32 cellular contexts compared by ENCODE assay signal in the genomic region with DNA sequence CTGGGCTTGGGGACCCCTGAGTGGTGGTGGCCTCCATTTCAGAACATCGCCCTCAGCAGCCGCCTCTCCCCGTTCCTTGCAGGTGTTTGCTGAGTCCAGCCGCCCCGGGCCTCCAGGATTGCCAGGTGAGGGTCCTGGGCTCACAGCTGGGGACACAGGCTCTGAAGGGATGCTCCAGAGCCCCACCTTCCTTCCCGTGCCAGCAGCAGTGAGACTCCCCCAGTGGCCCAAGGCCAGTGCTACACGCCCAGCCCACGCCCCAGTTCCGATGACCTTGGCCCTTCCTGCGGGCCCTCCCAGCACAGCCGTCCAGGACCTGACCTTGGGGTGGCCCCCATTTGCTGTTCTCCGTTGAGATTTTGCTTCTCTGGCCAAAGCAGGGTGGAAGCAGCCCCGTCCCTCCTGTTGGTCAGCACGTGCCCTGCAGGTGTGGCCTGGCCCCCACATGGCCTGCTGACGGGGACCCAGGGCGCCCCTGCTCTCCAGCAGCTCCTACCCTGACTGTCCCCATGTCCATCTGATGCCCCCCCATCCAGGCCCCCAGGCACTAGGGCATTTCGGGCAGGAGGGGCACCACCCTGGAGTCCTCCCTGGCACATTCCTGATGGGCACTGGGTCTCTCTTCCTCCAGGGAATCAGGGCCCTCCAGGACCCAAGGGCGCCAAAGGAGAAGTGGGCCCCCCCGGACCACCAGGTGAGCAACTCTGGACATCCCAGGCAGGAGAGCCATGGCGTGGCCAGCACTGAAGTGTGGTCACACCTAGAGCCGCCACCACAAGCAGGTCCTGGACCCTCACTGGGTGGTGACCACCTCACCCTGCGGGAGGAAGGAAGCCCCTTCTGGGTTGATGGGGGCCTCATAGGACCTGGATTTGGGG. TPM values are rescaled to one million over a fixed set of nuclear protein-coding genes. Genes with fewer than 3 reads are reported as not detected.
DNase-seq lines count a peak whose midpoint lies in the region; ATAC-seq, FAIRE-seq and TF ChIP-seq lines count a peak whose summit lies in the region.
"Had no signal": no experiment of that assay in that cellular context is flagged by ENCODE, and none has a peak within 500 bp of the region (broad histone marks: within the 10 kb centered on the region; RNA-seq: fewer than 3 reads in every experiment).

No MANE protein-coding gene starts in this region.

- ATAC-seq in GM23338 = peak; percentile 9; the same call in 1 of the 3 replicates
- no peak for ATAC-seq in Right ventricle myocardium superior (ENCODE audit: poor library complexity)
- ATAC-seq in HepG2 = peak; percentile 31
- ATAC-seq in GM18909 (IDR thresholded peaks at IDR 0.05; ENCODE audit: poor library complexity, unreplicated experiment) = no peak
- ATAC-seq: CD8-positive, alpha-beta T cell; K562 had no signal

- H2AFZ ChIP-seq in GM23338 (no peak overlapping the region), HepG2 (ENCODE audit: low read length) (no peak overlapping the region)

- H3K4me1 ChIP-seq in GM23338 (ENCODE audit: insufficient read depth) = no peaks in the 10 kb centered on the region
- H3K4me1 ChIP-seq in HepG2 (ENCODE audit: insufficient read depth, low read length) = no peaks in the 10 kb centered on the region
- H3K4me1 ChIP-seq in sigmoid colon = no peaks in the 10 kb centered on the region
- H3K4me1 ChIP-seq: esophagus muscularis mucosa, uterus had no signal

- TF ChIP-seq EP300 in HepG2 (IDR thresholded peaks at IDR 0.05; ENCODE audit: low read depth in 2 of 2, low read length in 2 of 2) (no peak), HepG2 (CRISPR knock-in tag; IDR thresholded peaks at IDR 0.05; ENCODE audit: borderline replicate concordance) (no peak), sigmoid colon (IDR thresholded peaks at IDR 0.05) (no peak)

- H3K4me2 ChIP-seq in GM23338 (no peak overlapping the region), HepG2 (ENCODE audit: low read depth, low read length) (no peak overlapping the region)

- POLR2A ChIA-PET in HepG2 (lab: Yijun Ruan, JAX) = interaction anchor here (1.1 kb wide), 1 partner anchor 28 kb away, joined by 4 read pairs; no protein-coding TSS in a partner anchor

- BruUV-seq in HepG2 (replicated peaks; lab: Mats Ljungman, UMichigan) = no TSS peak

- intact Hi-C loops in Right ventricle myocardium superior (cut with DNase I) = no loop called here
- intact Hi-C loops in HepG2 (cut with micrococcal nuclease; ENCODE audit: unreplicated experiment) = no loop called here
- intact Hi-C loops in sigmoid colon (cut with DNase I) = no loop called here

- peaks cover 10% of the 10 kb centered on the region for H3K27me3 Mint-ChIP-seq in GM23338 (ENCODE audit: insufficient read depth, low read depth, poor library complexity)
- H3K27me3 Mint-ChIP-seq: brain, naive B cell had no signal

- H3K79me2 ChIP-seq in GM23338 (replicated peaks; ENCODE audit: insufficient read depth) = no peaks in the 10 kb centered on the region
- no peaks in the 10 kb centered on the region for H3K79me2 ChIP-seq in HepG2 (ENCODE audit: insufficient read depth, low read length)

- no peak overlapping the region for H3K9ac ChIP-seq in HepG2 (ENCODE audit: insufficient read depth, low read depth, low read length)

- H3K27ac Mint-ChIP-seq in GM23338 = no peak overlapping the region
- H3K27ac Mint-ChIP-seq: activated B cell treated with CpG ODN at 0.5 μM for 24 hours; brain; CD8-positive, alpha-beta T cell; mesothelial cell of epicardium had no signal

- no peak for TF ChIP-seq POLR2A in HepG2 (IDR thresholded peaks at IDR 0.05; ENCODE audit: insufficient read depth in 1 of 2, low read depth in 2 of 2, low read length in 2 of 2)
- TF ChIP-seq POLR2A in sigmoid colon (IDR thresholded peaks at IDR 0.05) = no peak

- TF ChIP-seq RAD21 in HepG2 (CRISPR knock-in tag; IDR thresholded peaks at IDR 0.05) = no peak

- no peaks in the 10 kb centered on the region for H3K27me3 ChIP-seq in GM23338 (ENCODE audit: insufficient read depth)
- H3K27me3 ChIP-seq in HepG2 (ENCODE audit: control insufficient read depth in 1 of 2, insufficient read depth in 2 of 2, low read length in 2 of 2) = no peaks in the 10 kb centered on the region
- no peaks in the 10 kb centered on the region for H3K27me3 ChIP-seq in sigmoid colon
- H3K27me3 ChIP-seq: esophagus muscularis mucosa, uterus had no signal

- in situ Hi-C loops in HepG2 (cut with HindIII; ENCODE audit: extremely low pct_ligation_motif_present, low pct_unique_long_range_greater_than_20kb) = no loop called here

- no peaks in the 10 kb centered on the region for H3K9me3 ChIP-seq in HepG2 (ENCODE audit: low read length)
- no peaks in the 10 kb centered on the region for H3K9me3 ChIP-seq in sigmoid colon
- H3K9me3 ChIP-seq: esophagus muscularis mucosa, uterus had no signal

- no peaks in the 10 kb centered on the region; the same call in 2 of the 3 replicates for H3K9me3 Mint-ChIP-seq in GM23338
- H3K9me3 Mint-ChIP-seq: activated B cell treated with CpG ODN at 0.5 μM for 24 hours, brain had no signal

- DNase-seq in GM23338 (ENCODE audit: low spot score) = no peak
- peak; percentile 35 for DNase-seq in Right ventricle myocardium superior
- no peak for DNase-seq in HepG2 (ENCODE audit: low spot score)
- DNase-seq in sigmoid colon = peak; percentile 57
- no peak for DNase-seq in RCC 7860 (ENCODE audit: low spot score)
- no peak for DNase-seq in foreskin fibroblast
- DNase-seq in activated CD4-positive, alpha-beta T cell treated with anti-CD3 and anti-CD28 coated beads, Interleukin-2, amount 50 U/mL, for 1 hour = no peak
- DNase-seq: activated B cell treated with CpG ODN at 0.5 μM for 24 hours; activated CD4-positive, alpha-beta T cell treated with anti-CD3 and anti-CD28 coated beads, Interleukin-2, amount 50 U/mL, for 4 hours; activated naive CD4-positive, alpha-beta T cell treated with anti-CD3 and anti-CD28 coated beads, Interleukin-2, amount 50 U/mL, for 16 hours; cerebellar nuclear complex; foreskin melanocyte; hippocampal formation; naive B cell; NCI-H1048; NCI-H1694 treated with DMSO at 0.1 percent for 48 hours; nucleus accumbens; RPMI8226; small intestine; stimulated activated naive CD4-positive, alpha-beta T cell treated with Interleukin-2 at 50 U/mL for 16 hours had no signal

- CTCF ChIA-PET in HepG2 (lab: Yijun Ruan, JAX; ENCODE audit: low intra/inter-chr PET ratio, low total read pairs) = no interaction called here

- 0 out of 2 replicates have a peak, but pooled peaks cover 5% of the 10 kb centered on the region for H3F3A ChIP-seq in GM23338 (replicated peaks; ENCODE audit: low read depth)

- 66% methylated on average over 6 of the region's 22 CpGs for WGBS in HepG2 (ENCODE audit: low lambda C conversion rate)
- WGBS in sigmoid colon, 2 donors = 52 to 85% methylated on average over 22 of the region's 22 CpGs

- H3K36me3 ChIP-seq in GM23338 (ENCODE audit: insufficient read depth) (peaks cover 9% of the 10 kb centered on the region; the same call in 1 of the 2 replicates), HepG2 (replicated peaks in 1 of 2; ENCODE audit: control insufficient read depth in 1 of 2, insufficient read depth in 2 of 2, low read length in 2 of 2) (peaks cover 15 to 35% of the 10 kb centered on the region in 2 experiments), sigmoid colon (peaks cover 0 to 66% (median 15%) of the 10 kb centered on the region in 4 donors)
- H3K36me3 ChIP-seq: uterus had no signal

- no peak overlapping the region for H3K4me3 Mint-ChIP-seq in GM23338
- H3K4me3 Mint-ChIP-seq: activated B cell treated with CpG ODN at 0.5 μM for 24 hours; brain; CD8-positive, alpha-beta T cell; mesothelial cell of epicardium; naive B cell had no signal

- H3K27ac ChIP-seq in GM23338 (ENCODE audit: low read depth) (no peak overlapping the region), HepG2 (ENCODE audit: extremely low read length, insufficient read depth, low read length) (no peak overlapping the region), sigmoid colon (no peak overlapping the region)
- H3K27ac ChIP-seq: esophagus muscularis mucosa, SK-N-MC, uterus had no signal

- no peaks in the 10 kb centered on the region; the same call in 1 of the 2 replicates for H4K20me1 ChIP-seq in GM23338 (replicated peaks; ENCODE audit: insufficient read depth)
- H4K20me1 ChIP-seq in HepG2 (ENCODE audit: insufficient read depth, low read length) = no peaks in the 10 kb centered on the region

- TF ChIP-seq CTCF in GM23338 (conservative IDR thresholded peaks at IDR 0.05; ENCODE audit: low read depth in 2 of 2) (no peak), HepG2 (CRISPR knock-in tag; IDR thresholded peaks at IDR 0.05) (no peak), sigmoid colon (IDR thresholded peaks at IDR 0.05) (no peak), foreskin fibroblast (IDR thresholded peaks at IDR 0.05; ENCODE audit: low read depth, low read length) (no peak)

- H3K4me1 Mint-ChIP-seq in GM23338 = no peaks in the 10 kb centered on the region
- H3K4me1 Mint-ChIP-seq: activated B cell treated with CpG ODN at 0.5 μM for 24 hours, brain, mesothelial cell of epicardium had no signal

- peaks cover 57% of the 10 kb centered on the region for H3K36me3 Mint-ChIP-seq in GM23338 (ENCODE audit: low read depth)
- H3K36me3 Mint-ChIP-seq: naive B cell had no signal

- no peaks in the 10 kb centered on the region for H3K9me2 ChIP-seq in GM23338 (ENCODE audit: insufficient read depth)

- H3K4me3 ChIP-seq in GM23338 = no peak overlapping the region
- H3K4me3 ChIP-seq in HepG2 (replicated peaks in 1 of 3; ENCODE audit: insufficient read depth in 1 of 3, low read depth in 2 of 3, low read length in 3 of 3) = no peak overlapping the region
- no peak overlapping the region for H3K4me3 ChIP-seq in sigmoid colon
- no peak overlapping the region for H3K4me3 ChIP-seq in foreskin fibroblast (ENCODE audit: low read depth in 1 of 2, low read length in 2 of 2)
- H3K4me3 ChIP-seq: esophagus muscularis mucosa, K562, SK-N-MC, uterus had no signal

- FAIRE-seq in HepG2 (lab: Jason Lieb, UNC) (no peak), RCC 7860 (lab: Jason Lieb, UNC) (no peak)
- FAIRE-seq: endometrium, GM18507, GM19239, HTR-8/SVneo, K562, small intestine had no signal

RNA-seq across cellular contexts. Expression of gene SLC19A1, which starts 45.0 kb away (rescaled TPM):
- 25.9 and 33.0 TPM in 2 replicates for total RNA-seq in GM23338 (2014; rRNA removed; shearing (Covaris generic))
- polyA plus RNA-seq in GM23338 (2016; fragmentation: Nextera tagmentation; extraction: Ambion mirVana) (31.2 and 37.4 TPM in 2 replicates), HepG2 (2011; rRNA removed) (23.0 and 31.0 TPM in 2 replicates), sigmoid colon (10 to 100 TPM in 1 of 3 donors, 1 to 10 TPM in 2; 1.8 to 10.7 (median 3.2) TPM)
- total RNA-seq in Right ventricle myocardium superior (6.9 TPM), HepG2 (2016; rRNA removed; fragmentation: Illumina TruSeq; extraction: Trizol) (12.6 and 21.8 TPM in 2 replicates), sigmoid colon (1 to 10 TPM; 2.1 to 6.4 (median 2.5) TPM)
- 4.8 and 5.6 TPM in 2 replicates for total RNA-seq in HepG2 (2016; cell fraction: cytosol; rRNA removed; fragmentation: Illumina TruSeq; extraction: Trizol; ENCODE audit: low read depth)
- total RNA-seq in HepG2 (2016; cell fraction: insoluble cytoplasmic fraction; rRNA removed; fragmentation: Illumina TruSeq; extraction: Trizol) = 11.0 and 23.6 TPM in 2 replicates
- 10.8 TPM in 2 replicates for total RNA-seq in HepG2 (2016; cell fraction: membrane; rRNA removed; fragmentation: Illumina TruSeq; extraction: Trizol)
- total RNA-seq in HepG2 (2016; cell fraction: nucleus; rRNA removed; fragmentation: Illumina TruSeq; extraction: Trizol) = 21.2 and 27.4 TPM in 2 replicates
- 14.5 and 24.7 TPM in 2 replicates for polyA plus RNA-seq in HepG2 (2011; cell fraction: cytosol; rRNA removed)
- 49.0 and 62.1 TPM in 2 replicates for polyA plus RNA-seq in HepG2 (2011; cell fraction: nucleus; rRNA removed)
- 18.0 and 36.8 TPM in 2 replicates for polyA plus RNA-seq in HepG2 (2012)
- 3.7 and 4.0 TPM in 2 replicates for polyA plus RNA-seq in HepG2 (2016; cell fraction: cytosol; fragmentation: Illumina TruSeq; extraction: Trizol; ENCODE audit: low read depth)
- 11.1 and 13.0 TPM in 2 replicates for polyA plus RNA-seq in HepG2 (2016; cell fraction: insoluble cytoplasmic fraction; fragmentation: Illumina TruSeq; extraction: Trizol; ENCODE audit: low read depth)
- polyA plus RNA-seq in HepG2 (2016; cell fraction: membrane; fragmentation: Illumina TruSeq; extraction: Trizol; ENCODE audit: low read depth) = 6.4 and 7.2 TPM in 2 replicates
- polyA plus RNA-seq in HepG2 (2016; cell fraction: nucleus; fragmentation: Illumina TruSeq; extraction: Trizol; ENCODE audit: insufficient read depth, low read depth) = 44.5 and 46.0 TPM in 2 replicates
- polyA minus RNA-seq in HepG2 (2011; rRNA and poly(A)+ RNA removed; ENCODE audit: low replicate concordance) = 42.0 and 128 TPM in 2 replicates
- 32.2 and 34.4 TPM in 2 replicates for polyA minus RNA-seq in HepG2 (2011; cell fraction: cytosol; rRNA and poly(A)+ RNA removed)
- polyA minus RNA-seq in HepG2 (2011; cell fraction: nucleus; rRNA and poly(A)+ RNA removed) = 12.2 and 14.7 TPM in 2 replicates

Comparison
In these comparisons a context has a peak if more than half of its experiments do, and no peak if none do; other contexts are left out.
1. ATAC-seq: peak in GM23338 (single experiment) and HepG2 (single experiment); none in Right ventricle myocardium superior (single experiment) and GM18909 (single experiment).
2. DNase-seq: peak in Right ventricle myocardium superior (single experiment) and sigmoid colon (single experiment); none in GM23338 (single experiment), HepG2 (single experiment), RCC 7860 (single experiment), foreskin fibroblast (0 of 2) and activated CD4-positive, alpha-beta T cell treated with anti-CD3 and anti-CD28 coated beads, Interleukin-2, amount 50 U/mL, for 1 hour (single experiment).